Comparison of ENCODE assay signal across 16 cellular contexts in genomic region chr20:50670126-50670862, GRCh38. TPM values are rescaled to one million over a fixed set of nuclear protein-coding genes. Genes with fewer than 3 reads are reported as not detected.
A peak's percentile ranks its signal among the peaks of the same experiment; 100 is the strongest.
DNase-seq lines count a peak whose midpoint lies in the region; ATAC-seq and TF ChIP-seq lines count a peak whose summit lies in the region.
"Had no signal": no experiment of that assay in that cellular context is flagged by ENCODE, and none has a peak within 500 bp of the region (broad histone marks: within the 10 kb centered on the region; RNA-seq: fewer than 3 reads in every experiment).

No MANE protein-coding gene starts in this region.

- H3K9me3 Mint-ChIP-seq in type B pancreatic cell, result no peaks in the 10 kb centered on the region
- H3K9me3 Mint-ChIP-seq: activated T-cell treated with anti-CD3 and anti-CD28 coated beads, Interleukin-2, amount 50 U/mL, for 24 hours had no signal

- no peaks in the 10 kb centered on the region for H3K27me3 Mint-ChIP-seq in type B pancreatic cell

- peaks cover 50% of the 10 kb centered on the region for H3K4me1 ChIP-seq in PC-9 (replicated peaks; ENCODE audit: insufficient read depth)

- H3K4me2 ChIP-seq in PC-9, result peak overlapping the region; percentile 42

- no peak overlapping the region for H2AFZ ChIP-seq in PC-9

- no peaks in the 10 kb centered on the region for H3K27me3 ChIP-seq in PC-9 (ENCODE audit: insufficient read depth, low read depth)

- no peaks in the 10 kb centered on the region for H3K9me2 ChIP-seq in PC-9 (ENCODE audit: insufficient read depth)

- peaks cover 35% of the 10 kb centered on the region for H3K4me1 Mint-ChIP-seq in type B pancreatic cell (ENCODE audit: unreplicated experiment)

- no peak overlapping the region for H3K4me3 ChIP-seq in PC-9

- H3K36me3 Mint-ChIP-seq in type B pancreatic cell, result no peaks in the 10 kb centered on the region

- H3F3A ChIP-seq in PC-9 (ENCODE audit: insufficient read depth, low read depth), result peaks cover 39% of the 10 kb centered on the region

- CTCF ChIA-PET in PC-9 (lab: Charles Lee), result interaction anchor here (0.6 to 1.1 kb wide), 2 partner anchors 59 to 79 kb away, joined by 7 to 8 read pairs; no protein-coding TSS in a partner anchor

- TF ChIP-seq CTCF in PC-9 (conservative IDR thresholded peaks at IDR 0.05), result no peak
- TF ChIP-seq CTCF in type B pancreatic cell (conservative IDR thresholded peaks at IDR 0.05), result no peak

- peak overlapping the region; percentile 67 for H3K27ac Mint-ChIP-seq in type B pancreatic cell
- H3K27ac Mint-ChIP-seq: activated T-cell treated with anti-CD3 and anti-CD28 coated beads, Interleukin-2, amount 50 U/mL, for 24 hours had no signal

- H3K4me3 Mint-ChIP-seq in type B pancreatic cell, result no peak overlapping the region
- H3K4me3 Mint-ChIP-seq: activated T-cell treated with anti-CD3 and anti-CD28 coated beads, Interleukin-2, amount 50 U/mL, for 24 hours had no signal

- ATAC-seq in esophagus mucosa (peak; percentile 96), HG03175 (IDR thresholded peaks at IDR 0.05; ENCODE audit: unreplicated experiment) (no peak), GM18498 (IDR thresholded peaks at IDR 0.05; ENCODE audit: unreplicated experiment) (no peak)
- ATAC-seq: left ventricle myocardium superior had no signal

- POLR2A ChIA-PET in PC-9 (lab: Charles Lee; ENCODE audit: unreplicated experiment), result interaction anchor here (0.6 to 0.7 kb wide), 2 partner anchors 73 to 124 kb away, joined by 5 to 9 read pairs; no protein-coding TSS in a partner anchor

- H3K27ac ChIP-seq in PC-9, result peak overlapping the region; percentile 86

- DNase-seq in NCI-H748 (lab: John Stamatoyannopoulos, UW; ENCODE audit: unreplicated experiment) (peak; percentile 8), NCI-H748 treated with DMSO at 0.1 percent for 48 hours (lab: John Stamatoyannopoulos, UW) (no peak), PC-9 (peak; percentile 79 to 96), type B pancreatic cell (ENCODE audit: extremely low spot score, unreplicated experiment) (no peak), DMS114 treated with DMSO at 0.1 percent for 48 hours (lab: John Stamatoyannopoulos, UW; ENCODE audit: unreplicated experiment) (no peak)
- DNase-seq: activated T-cell treated with anti-CD3 and anti-CD28 coated beads, Interleukin-2, amount 50 U/mL, for 24 hours; DMS 273 treated with DMSO at 0.1 percent for 48 hours; effector memory CD4-positive, alpha-beta T cell; glutamatergic neuron; KBM-7; left ventricle myocardium superior; NCI-H2107; nucleus accumbens had no signal

- H3K9me3 ChIP-seq in PC-9 (ENCODE audit: insufficient read depth, low read depth), result no peaks in the 10 kb centered on the region

- H4K20me1 ChIP-seq in PC-9 (ENCODE audit: insufficient read depth), result no peaks in the 10 kb centered on the region

- no peaks in the 10 kb centered on the region for H3K36me3 ChIP-seq in PC-9 (ENCODE audit: low read depth)

- intact Hi-C loops in PC-9 (cut with micrococcal nuclease; ENCODE audit: unreplicated experiment), result loop anchor here (1.0 kb wide), 1 partner anchor 8 kb away; no protein-coding TSS in a partner anchor

- no TSS peak for BruUV-seq in PC-9 (replicated peaks; lab: Mats Ljungman, UMichigan)

- 0 out of 2 replicates have a peak, but pooled peaks cover 1% of the 10 kb centered on the region for H3K79me2 ChIP-seq in PC-9 (ENCODE audit: low read depth)

RNA-seq across cellular contexts. Expression of gene RIPOR3, which starts 21.0 kb away (rescaled TPM):
- total RNA-seq in PC-9 (2021) (4.1 and 6.3 TPM in 2 replicates), esophagus mucosa (1.2 TPM), type B pancreatic cell (ENCODE audit: low replicate concordance) (1.9 and 5.1 TPM in 2 replicates)

Comparison
In these comparisons a context has a peak if more than half of its experiments do, and no peak if none do; other contexts are left out.
1. DNase-seq: peak in NCI-H748 (single experiment) and PC-9 (2 of 2); none in NCI-H748 treated with DMSO at 0.1 percent for 48 hours (single experiment), type B pancreatic cell (single experiment) and DMS114 treated with DMSO at 0.1 percent for 48 hours (single experiment).